ENCODE assay signal across 23 cellular contexts in genomic region chr2:132929786-132930185, GRCh38.
"Had no signal": no experiment of that assay in that cellular context is flagged by ENCODE, and none has a peak within 500 bp of the region (broad histone marks: within the 10 kb centered on the region; RNA-seq: fewer than 3 reads in every experiment).

No MANE protein-coding gene starts in this region.

- H3K4me1 ChIP-seq: ascending aorta, gastrocnemius medialis, neural progenitor cell, right atrium auricular region, suprapubic skin had no signal

- H3K27ac ChIP-seq: ascending aorta, cardiac muscle cell, gastrocnemius medialis, neural progenitor cell, right atrium auricular region, skin epidermis, suprapubic skin had no signal

- H3K4me3 ChIP-seq: ascending aorta, cardiac muscle cell, gastrocnemius medialis, mucosa of descending colon, neural progenitor cell, right atrium auricular region, skin epidermis, suprapubic skin had no signal

- ATAC-seq: activated CD8-positive, alpha-beta T cell treated with anti-CD3 and anti-CD28 coated beads, Interleukin-2, amount 10 ng/mL, durations not matched to agents 7 days and 5 days; gastrocnemius medialis; left ventricle myocardium superior; mucosa of descending colon; naive thymus-derived CD4-positive, alpha-beta T cell; stimulated activated naive CD8-positive, alpha-beta T cell treated with anti-CD3 and anti-CD28 coated beads, Interleukin-15, amount 100 ng/mL, for 72 hours had no signal

- DNase-seq: activated CD4-positive, alpha-beta T cell treated with anti-CD3 and anti-CD28 coated beads, Interleukin-2, amount 10 ng/mL, durations not matched to agents 24 days and 14 days; activated CD4-positive, CD25-positive, alpha-beta regulatory T cell; activated CD8-positive, alpha-beta T cell treated with anti-CD3 and anti-CD28 coated beads, Interleukin-2, amount 10 ng/mL, durations not matched to agents 7 days and 5 days; activated naive CD4-positive, alpha-beta T cell treated with anti-CD3 and anti-CD28 coated beads for 36 hours; activated T-cell treated with anti-CD3 and anti-CD28 coated beads, Interleukin-2, amount 50 U/mL, for 24 hours; dermis blood vessel endothelial cell; effector memory CD4-positive, alpha-beta T cell; gastrocnemius medialis; head of caudate nucleus; left ventricle myocardium superior; mucosa of descending colon; naive thymus-derived CD4-positive, alpha-beta T cell; stimulated activated CD4-positive, alpha-beta T cell treated with anti-CD3 and anti-CD28 coated beads, Interleukin-15, amount 100 ng/mL, for 24 hours; stimulated activated CD4-positive, alpha-beta T cell treated with anti-CD3 and anti-CD28 coated beads, Interleukin-4, amount 100 ng/mL, for 1 hour; stimulated activated naive CD8-positive, alpha-beta T cell treated with anti-CD3 and anti-CD28 coated beads, Interleukin-15, amount 100 ng/mL, for 72 hours; T-helper 1 cell; T-helper 9 cell had no signal

- H3K4me2 ChIP-seq: neural progenitor cell had no signal

- H3K27me3 ChIP-seq: ascending aorta, cardiac muscle cell, gastrocnemius medialis, neural progenitor cell, right atrium auricular region, suprapubic skin had no signal

- H3K36me3 ChIP-seq: ascending aorta, cardiac muscle cell, gastrocnemius medialis, neural progenitor cell, right atrium auricular region, suprapubic skin had no signal

- H2AFZ ChIP-seq: neural progenitor cell had no signal

- H3K9me3 ChIP-seq: ascending aorta, gastrocnemius medialis, mucosa of descending colon, right atrium auricular region, suprapubic skin had no signal
